Comparison of ENCODE assay signal across 9 cellular contexts in genomic region chr20:3751664-3752385, GRCh38. TPM values are rescaled to one million over a fixed set of nuclear protein-coding genes. Genes with fewer than 3 reads are reported as not detected.
A peak's percentile ranks its signal among the peaks of the same experiment; 100 is the strongest.
DNase-seq lines count a peak whose midpoint lies in the region; ATAC-seq and TF ChIP-seq lines count a peak whose summit lies in the region.
"Had no signal": no experiment of that assay in that cellular context is flagged by ENCODE, and none has a peak within 500 bp of the region (broad histone marks: within the 10 kb centered on the region; RNA-seq: fewer than 3 reads in every experiment).

No MANE protein-coding gene starts in this region.

- peaks cover 0 to 44% (median 0%) of the 10 kb centered on the region in 4 donors for H3K27me3 ChIP-seq in esophagus squamous epithelium
- H3K27me3 ChIP-seq in neutrophil = peaks cover 12% of the 10 kb centered on the region

- no peaks in the 10 kb centered on the region for H3K27me3 Mint-ChIP-seq in activated CD8-positive, alpha-beta T cell treated with anti-CD3 and anti-CD28 coated beads, Interleukin-2, amount 10 ng/mL, durations not matched to agents 7 days and 5 days (ENCODE audit: low read depth)

- no peak for TF ChIP-seq CTCF in esophagus squamous epithelium (IDR thresholded peaks at IDR 0.05)
- no peak for TF ChIP-seq CTCF in neutrophil (IDR thresholded peaks at IDR 0.05)

- H3K4me1 ChIP-seq in esophagus squamous epithelium (peaks cover 4 to 34% (median 8%) of the 10 kb centered on the region in 3 donors), neutrophil (ENCODE audit: control insufficient read depth in 1 of 2, insufficient read depth in 1 of 2, low read depth in 1 of 2, low read length in 1 of 2) (peaks cover 11 to 14% of the 10 kb centered on the region in 2 experiments), urinary bladder (ENCODE audit: insufficient read depth) (no peaks in the 10 kb centered on the region)

- no peak overlapping the region for H3K27ac Mint-ChIP-seq in activated CD8-positive, alpha-beta T cell treated with anti-CD3 and anti-CD28 coated beads, Interleukin-2, amount 10 ng/mL, durations not matched to agents 7 days and 5 days

- H3K36me3 ChIP-seq in esophagus squamous epithelium (peaks cover 0 to 58% (median 3%) of the 10 kb centered on the region in 3 donors), neutrophil (peaks cover 42% of the 10 kb centered on the region), urinary bladder (ENCODE audit: insufficient read depth) (no peaks in the 10 kb centered on the region)

- CTCF ChIA-PET in activated CD8-positive, alpha-beta T cell treated with anti-CD3 and anti-CD28 coated beads, Interleukin-2, amount 10 ng/mL, durations not matched to agents 7 days and 5 days (lab: Charles Lee) = interaction anchor here (0.9 to 3.3 kb wide), 6 partner anchors 9 to 104 kb away, joined by 3 to 33 read pairs (median 5); partner anchors contain the start of genes ADISSP and AP5S1

- DNase-seq in NCI-H1436 treated with DMSO at 0.1 percent for 48 hours (lab: John Stamatoyannopoulos, UW) = peak; percentile 27
- DNase-seq in activated CD8-positive, alpha-beta T cell treated with anti-CD3 and anti-CD28 coated beads, Interleukin-2, amount 10 ng/mL, durations not matched to agents 7 days and 5 days = peak; percentile 27
- DNase-seq in esophagus squamous epithelium (lab: John Stamatoyannopoulos, UW) = no peak
- no peak for DNase-seq in GM19240 (ENCODE audit: insufficient read length, low spot score)
- DNase-seq in SKM-1 (lab: John Stamatoyannopoulos, UW; ENCODE audit: unreplicated experiment) = no peak

- ATAC-seq in activated CD8-positive, alpha-beta T cell treated with anti-CD3 and anti-CD28 coated beads, Interleukin-2, amount 10 ng/mL, durations not matched to agents 7 days and 5 days = peak; percentile 15
- no peak for ATAC-seq in HG02973 (IDR thresholded peaks at IDR 0.05; ENCODE audit: unreplicated experiment)

- H3K36me3 Mint-ChIP-seq in activated CD8-positive, alpha-beta T cell treated with anti-CD3 and anti-CD28 coated beads, Interleukin-2, amount 10 ng/mL, durations not matched to agents 7 days and 5 days (ENCODE audit: low read depth) = peaks cover 2% of the 10 kb centered on the region

- intact Hi-C loops in esophagus squamous epithelium (cut with DNase I) = no loop called here

- no peak for TF ChIP-seq POLR2A in esophagus squamous epithelium (IDR thresholded peaks at IDR 0.05)

- 20 to 90% methylated on average over 1 to 20 of the region's 96 CpGs for WGBS in esophagus squamous epithelium, 2 donors
- WGBS in urinary bladder = 45% methylated on average over 96 of the region's 96 CpGs

- H3K9me3 Mint-ChIP-seq in activated CD8-positive, alpha-beta T cell treated with anti-CD3 and anti-CD28 coated beads, Interleukin-2, amount 10 ng/mL, durations not matched to agents 7 days and 5 days (ENCODE audit: insufficient read depth) = no peaks in the 10 kb centered on the region

- H3K9me3 ChIP-seq in esophagus squamous epithelium (no peaks in the 10 kb centered on the region), neutrophil (no peaks in the 10 kb centered on the region)

- POLR2A ChIA-PET in activated CD8-positive, alpha-beta T cell treated with anti-CD3 and anti-CD28 coated beads, Interleukin-2, amount 10 ng/mL, durations not matched to agents 7 days and 5 days (lab: Charles Lee) = no interaction called here

- H3K4me1 Mint-ChIP-seq in activated CD8-positive, alpha-beta T cell treated with anti-CD3 and anti-CD28 coated beads, Interleukin-2, amount 10 ng/mL, durations not matched to agents 7 days and 5 days (ENCODE audit: low read depth) = peaks cover 4% of the 10 kb centered on the region

- H3K4me3 Mint-ChIP-seq in activated CD8-positive, alpha-beta T cell treated with anti-CD3 and anti-CD28 coated beads, Interleukin-2, amount 10 ng/mL, durations not matched to agents 7 days and 5 days = no peak overlapping the region

- H3K4me3 ChIP-seq in esophagus squamous epithelium = peak overlapping the region; percentile 33 to 64 (median 44)
- H3K4me3 ChIP-seq in neutrophil (ENCODE audit: low read depth in 1 of 2, low read length in 1 of 2) = peak overlapping the region; percentile 41 to 42
- H3K4me3 ChIP-seq in urinary bladder (ENCODE audit: low read depth, low read length) = peak overlapping the region; percentile 19

- peak overlapping the region in 2 of 4 donors; percentile 22 to 44 for H3K27ac ChIP-seq in esophagus squamous epithelium
- H3K27ac ChIP-seq in neutrophil = no peak overlapping the region
- H3K27ac ChIP-seq in urinary bladder (ENCODE audit: low read depth) = no peak overlapping the region

RNA-seq across cellular contexts. Expression of gene ADISSP, which starts 15.7 kb away (rescaled TPM):
- 10 to 100 TPM; 37.4 to 38.5 TPM for total RNA-seq in activated CD8-positive, alpha-beta T cell treated with anti-CD3 and anti-CD28 coated beads, Interleukin-2, amount 10 ng/mL, durations not matched to agents 7 days and 5 days
- total RNA-seq in esophagus squamous epithelium (10 to 100 TPM; 13.5 to 24.7 (median 19.8) TPM), urinary bladder (10.0 TPM)
- 109 TPM for polyA plus RNA-seq in urinary bladder

RNA-seq across cellular contexts. Expression of gene HSPA12B, which starts 19.3 kb away (rescaled TPM):
- total RNA-seq in activated CD8-positive, alpha-beta T cell treated with anti-CD3 and anti-CD28 coated beads, Interleukin-2, amount 10 ng/mL, durations not matched to agents 7 days and 5 days = not detected
- total RNA-seq in esophagus squamous epithelium (1 to 10 TPM in 2 of 4 donors, under 1 TPM in 2; 0.64 to 4.6 (median 1.8) TPM), urinary bladder (10.7 TPM)
- 11.8 TPM for polyA plus RNA-seq in urinary bladder

RNA-seq across cellular contexts. Expression of gene SPEF1, which starts 29.4 kb away (rescaled TPM):
- under 1 TPM; 0.16 TPM for total RNA-seq in activated CD8-positive, alpha-beta T cell treated with anti-CD3 and anti-CD28 coated beads, Interleukin-2, amount 10 ng/mL, durations not matched to agents 7 days and 5 days
- total RNA-seq in esophagus squamous epithelium = under 1 TPM in 1 of 4 donors, not detected in 3; 0.19 TPM
- not detected for total RNA-seq in urinary bladder
- polyA plus RNA-seq in urinary bladder = 0.16 TPM
- total RNA-seq: glomerular endothelial cell had no signal

RNA-seq across cellular contexts. Expression of gene CENPB, which starts 34.7 kb away (rescaled TPM):
- 10 to 100 TPM; 87.1 to 92.0 TPM for total RNA-seq in activated CD8-positive, alpha-beta T cell treated with anti-CD3 and anti-CD28 coated beads, Interleukin-2, amount 10 ng/mL, durations not matched to agents 7 days and 5 days
- total RNA-seq in esophagus squamous epithelium (10 to 100 TPM; 38.8 to 81.4 (median 67.1) TPM), urinary bladder (36.9 TPM)
- 104 TPM for polyA plus RNA-seq in urinary bladder

RNA-seq across cellular contexts. Expression of gene SIGLEC1, which starts 39.4 kb away (rescaled TPM):
- not detected for total RNA-seq in activated CD8-positive, alpha-beta T cell treated with anti-CD3 and anti-CD28 coated beads, Interleukin-2, amount 10 ng/mL, durations not matched to agents 7 days and 5 days
- total RNA-seq in esophagus squamous epithelium (1 to 10 TPM in 2 of 4 donors, under 1 TPM in 2; 0.11 to 6.9 (median 1.8) TPM), urinary bladder (3.2 TPM)
- 7.6 TPM for polyA plus RNA-seq in urinary bladder
- total RNA-seq: glomerular endothelial cell had no signal

Comparison
In these comparisons a context has a peak if more than half of its experiments do, and no peak if none do; other contexts are left out.
1. DNase-seq: peak in NCI-H1436 treated with DMSO at 0.1 percent for 48 hours (single experiment) and activated CD8-positive, alpha-beta T cell treated with anti-CD3 and anti-CD28 coated beads, Interleukin-2, amount 10 ng/mL, durations not matched to agents 7 days and 5 days (single experiment); none in esophagus squamous epithelium (single experiment), GM19240 (single experiment) and SKM-1 (single experiment).
2. Peak in every context shown above with its lines, with median percentiles within 50 percentile points of each other: H3K4me3 ChIP-seq.